Comparison of ENCODE assay signal across 8 cellular contexts in genomic region chr2:219244789-219245147, GRCh38. TPM values are rescaled to one million over a fixed set of nuclear protein-coding genes. Genes with fewer than 3 reads are reported as not detected.
DNase-seq lines count a peak whose midpoint lies in the region; ATAC-seq and TF ChIP-seq lines count a peak whose summit lies in the region.

No MANE protein-coding gene starts in this region.

- H3K9me3 ChIP-seq in adipocyte (ENCODE audit: control insufficient read depth, low read length) (no peaks in the 10 kb centered on the region), testis (no peaks in the 10 kb centered on the region)

- no peaks in the 10 kb centered on the region for H3K9me3 Mint-ChIP-seq in T-helper 2 cell treated with Interferon-gamma antibody and Interleukin-4, amounts not matched to agents 5 μg/mL and 100 μg/mL, for 36 hours

- no peak for TF ChIP-seq CTCF in testis (IDR thresholded peaks at IDR 0.05)

- ATAC-seq in HG02970 (IDR thresholded peaks at IDR 0.05; ENCODE audit: low FRiP score, unreplicated experiment) = no peak
- no peak for ATAC-seq in GM21737 (IDR thresholded peaks at IDR 0.05; ENCODE audit: unreplicated experiment)

- peaks cover 40% of the 10 kb centered on the region for H3K4me1 ChIP-seq in adipocyte (ENCODE audit: control insufficient read depth, insufficient read depth, low read length)
- H3K4me1 ChIP-seq in testis = peaks cover 11% of the 10 kb centered on the region

- no peak for DNase-seq in T-helper 2 cell treated with Interferon-gamma antibody and Interleukin-4, amounts not matched to agents 5 μg/mL and 100 μg/mL, for 36 hours (ENCODE audit: low spot score)
- no peak for DNase-seq in T-helper 2 cell
- DNase-seq in adipocyte (ENCODE audit: low read depth) = no peak
- DNase-seq in testis = no peak
- no peak for DNase-seq in AML-193 (lab: John Stamatoyannopoulos, UW)

- H3K36me3 Mint-ChIP-seq in T-helper 2 cell treated with Interferon-gamma antibody and Interleukin-4, amounts not matched to agents 5 μg/mL and 100 μg/mL, for 36 hours (ENCODE audit: low read depth) = peaks cover 35% of the 10 kb centered on the region

- intact Hi-C loops in testis (cut with DNase I; ENCODE audit: low total_unique reads) = no loop called here

- H3K4me3 ChIP-seq in adipocyte (ENCODE audit: low read length) (peak overlapping the region; percentile 93), testis (peak overlapping the region; percentile 94)

- H3K36me3 ChIP-seq in adipocyte (ENCODE audit: control insufficient read depth, insufficient read depth, low read length, severe bottlenecking) (peaks cover 14% of the 10 kb centered on the region), testis (ENCODE audit: low read depth, missing control alignments) (no peaks in the 10 kb centered on the region)

- peak overlapping the region; percentile 99 for H3K27ac Mint-ChIP-seq in T-helper 2 cell treated with Interferon-gamma antibody and Interleukin-4, amounts not matched to agents 5 μg/mL and 100 μg/mL, for 36 hours

- H3K9ac ChIP-seq in adipocyte (ENCODE audit: low read length) = peak overlapping the region; percentile 96

- peaks cover 56% of the 10 kb centered on the region for H3K4me1 Mint-ChIP-seq in T-helper 2 cell treated with Interferon-gamma antibody and Interleukin-4, amounts not matched to agents 5 μg/mL and 100 μg/mL, for 36 hours (ENCODE audit: low read depth)

- no peaks in the 10 kb centered on the region for H3K27me3 ChIP-seq in adipocyte (replicated peaks; ENCODE audit: control insufficient read depth, insufficient read depth, low read length)
- H3K27me3 ChIP-seq in layer of hippocampus (ENCODE audit: control insufficient read depth, insufficient read depth, low read length) = no peaks in the 10 kb centered on the region
- no peaks in the 10 kb centered on the region for H3K27me3 ChIP-seq in testis

- H3K27ac ChIP-seq in layer of hippocampus (ENCODE audit: low read depth, low read length) (peak overlapping the region; percentile 93), testis (peak overlapping the region; percentile 91 to 94)

- H3K4me3 Mint-ChIP-seq in T-helper 2 cell treated with Interferon-gamma antibody and Interleukin-4, amounts not matched to agents 5 μg/mL and 100 μg/mL, for 36 hours = peak overlapping the region; percentile 98

- H3K27me3 Mint-ChIP-seq in T-helper 2 cell treated with Interferon-gamma antibody and Interleukin-4, amounts not matched to agents 5 μg/mL and 100 μg/mL, for 36 hours (ENCODE audit: low read depth) = no peaks in the 10 kb centered on the region

- WGBS in testis, 2 donors = 12 to 19% methylated on average over 6 of the region's 6 CpGs

- TF ChIP-seq POLR2A in testis (IDR thresholded peaks at IDR 0.05) = no peak

RNA-seq across cellular contexts. Expression of gene GLB1L, which starts 0.5 kb away (rescaled TPM):
- total RNA-seq in testis = 100 to 1,000 TPM in 1 of 2 donors, 10 to 100 TPM in 1; 70.9 to 109 TPM
- polyA plus RNA-seq in testis (ENCODE audit: insufficient read depth, low read depth, low replicate concordance) = 224 TPM

RNA-seq across cellular contexts. Expression of gene STK16, which starts 0.5 kb away (rescaled TPM):
- total RNA-seq in testis = 10 to 100 TPM; 29.1 to 32.6 TPM
- polyA plus RNA-seq in testis (ENCODE audit: insufficient read depth, low read depth, low replicate concordance) = 63.0 TPM

RNA-seq across cellular contexts. Expression of gene TUBA4B, which starts 8.3 kb away (rescaled TPM):
- total RNA-seq in testis = under 1 TPM in 1 of 2 donors, not detected in 1; 0.25 TPM
- 1.6 TPM for polyA plus RNA-seq in testis (ENCODE audit: insufficient read depth, low read depth, low replicate concordance)

RNA-seq across cellular contexts. Expression of gene TUBA4A, which starts 8.9 kb away (rescaled TPM):
- 10 to 100 TPM; 27.0 to 47.6 TPM for total RNA-seq in testis
- polyA plus RNA-seq in testis (ENCODE audit: insufficient read depth, low read depth, low replicate concordance) = 90.0 TPM

RNA-seq across cellular contexts. Expression of gene ANKZF1, which starts 15.2 kb away (rescaled TPM):
- total RNA-seq in testis = 10 to 100 TPM; 50.9 to 56.4 TPM
- 27.9 TPM for polyA plus RNA-seq in testis (ENCODE audit: insufficient read depth, low read depth, low replicate concordance)
